In the genomic region with DNA sequence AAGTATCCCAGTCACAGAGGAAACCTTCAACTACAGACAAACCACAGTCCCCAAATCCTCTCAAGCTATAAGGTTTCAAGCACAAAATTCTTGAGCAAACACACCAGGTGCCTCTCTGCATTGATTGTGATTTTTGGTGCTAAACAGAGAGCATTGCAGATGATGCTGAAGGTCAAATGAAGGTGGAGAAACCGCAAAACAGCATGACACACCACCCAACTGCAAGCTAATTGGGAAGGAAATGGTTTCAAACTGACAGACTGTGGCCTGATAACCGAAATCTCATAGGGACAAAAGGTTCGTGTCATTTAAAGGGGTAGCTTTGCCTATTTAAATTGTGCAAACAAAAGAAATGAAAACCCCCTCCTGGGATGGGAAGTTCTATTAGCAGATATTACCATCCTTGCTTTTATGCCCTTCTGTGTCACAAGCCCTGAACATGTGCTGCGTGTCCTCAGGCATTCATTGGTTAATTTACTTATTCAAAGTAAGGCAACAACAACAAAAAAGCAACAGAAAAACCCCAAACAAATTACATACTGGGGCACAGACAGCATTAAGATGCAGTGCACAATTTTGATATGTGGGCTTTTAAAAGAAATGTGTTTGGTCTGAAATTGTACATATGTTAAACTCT, we compare ENCODE assay signal across 11 cellular contexts.
DNase-seq lines count a peak whose midpoint lies in the region; ATAC-seq and TF ChIP-seq lines count a peak whose summit lies in the region.
"Had no signal": no experiment of that assay in that cellular context is flagged by ENCODE, and none has a peak within 500 bp of the region (broad histone marks: within the 10 kb centered on the region; RNA-seq: fewer than 3 reads in every experiment).

No MANE protein-coding gene starts in this region.

- peak overlapping the region; percentile 26 for H3K27ac ChIP-seq in thymus (ENCODE audit: low read depth)

- H3K27ac Mint-ChIP-seq in activated CD8-positive, alpha-beta memory T cell treated with anti-CD3 and anti-CD28 coated beads, Interleukin-2, amount 10 ng/mL, durations not matched to agents 7 days and 5 days: peak overlapping the region; percentile 48
- H3K27ac Mint-ChIP-seq: B cell had no signal

- peak; percentile 85 for ATAC-seq in activated CD8-positive, alpha-beta memory T cell treated with anti-CD3 and anti-CD28 coated beads, Interleukin-2, amount 10 ng/mL, durations not matched to agents 7 days and 5 days
- ATAC-seq in HG02884 (IDR thresholded peaks at IDR 0.05; ENCODE audit: unreplicated experiment) (peak; percentile 95), left cardiac atrium (no peak), mucosa of descending colon (no peak)

- H3K9me3 ChIP-seq in thymus (ENCODE audit: control insufficient read depth) (no peaks in the 10 kb centered on the region), mucosa of descending colon (no peaks in the 10 kb centered on the region)

- CTCF ChIA-PET in activated CD8-positive, alpha-beta memory T cell treated with anti-CD3 and anti-CD28 coated beads, Interleukin-2, amount 10 ng/mL, durations not matched to agents 7 days and 5 days (lab: Charles Lee): no interaction called here

- peak; percentile 75 for DNase-seq in activated CD8-positive, alpha-beta memory T cell treated with anti-CD3 and anti-CD28 coated beads, Interleukin-2, amount 10 ng/mL, durations not matched to agents 7 days and 5 days
- DNase-seq in activated CD8-positive, alpha-beta memory T cell treated with anti-CD3 and anti-CD28 coated beads, Interleukin-2, amount 50 U/mL, for 48 hours: no peak
- peak; percentile 21 for DNase-seq in NCI-H2171 (lab: John Stamatoyannopoulos, UW)
- no peak for DNase-seq in left cardiac atrium
- DNase-seq in occipital lobe (lab: John Stamatoyannopoulos, UW): no peak
- DNase-seq in mucosa of descending colon: no peak
- DNase-seq: NCI-H1436 treated with DMSO at 0.1 percent for 48 hours, small intestine had no signal

- H3K4me3 ChIP-seq in thymus (ENCODE audit: low read length) (no peak overlapping the region), mucosa of descending colon (no peak overlapping the region)

- 4% methylated on average over 4 of the region's 4 CpGs for whole genome bisulfite sequencing in thymus

- peaks cover 25% of the 10 kb centered on the region for H3K4me1 Mint-ChIP-seq in activated CD8-positive, alpha-beta memory T cell treated with anti-CD3 and anti-CD28 coated beads, Interleukin-2, amount 10 ng/mL, durations not matched to agents 7 days and 5 days
- H3K4me1 Mint-ChIP-seq: B cell had no signal

- intact Hi-C loops in left cardiac atrium (cut with DNase I): no loop called here
- intact Hi-C loops in mucosa of descending colon (cut with DNase I, micrococcal nuclease): no loop called here

- H3K27me3 ChIP-seq in thymus (ENCODE audit: control insufficient read depth, insufficient read depth): no peaks in the 10 kb centered on the region

- H3K9me3 Mint-ChIP-seq in activated CD8-positive, alpha-beta memory T cell treated with anti-CD3 and anti-CD28 coated beads, Interleukin-2, amount 10 ng/mL, durations not matched to agents 7 days and 5 days (ENCODE audit: low read depth): peaks cover 3% of the 10 kb centered on the region

- H3K4me3 Mint-ChIP-seq in activated CD8-positive, alpha-beta memory T cell treated with anti-CD3 and anti-CD28 coated beads, Interleukin-2, amount 10 ng/mL, durations not matched to agents 7 days and 5 days: peak overlapping the region; percentile 3
- H3K4me3 Mint-ChIP-seq: B cell had no signal

- peaks cover 20% of the 10 kb centered on the region for H3K27me3 Mint-ChIP-seq in activated CD8-positive, alpha-beta memory T cell treated with anti-CD3 and anti-CD28 coated beads, Interleukin-2, amount 10 ng/mL, durations not matched to agents 7 days and 5 days

- no peak for TF ChIP-seq CTCF in mucosa of descending colon (IDR thresholded peaks at IDR 0.05)

- H3K4me1 ChIP-seq in thymus (ENCODE audit: control insufficient read depth, insufficient read depth, low read length) (peaks cover 11% of the 10 kb centered on the region), mucosa of descending colon (ENCODE audit: low read depth) (no peaks in the 10 kb centered on the region)

- no peaks in the 10 kb centered on the region for H3K36me3 ChIP-seq in thymus (ENCODE audit: control insufficient read depth, insufficient read depth)
- H3K36me3 ChIP-seq in mucosa of descending colon (ENCODE audit: low read depth): no peaks in the 10 kb centered on the region

- peaks cover 2% of the 10 kb centered on the region for H3K36me3 Mint-ChIP-seq in activated CD8-positive, alpha-beta memory T cell treated with anti-CD3 and anti-CD28 coated beads, Interleukin-2, amount 10 ng/mL, durations not matched to agents 7 days and 5 days

Comparison
In these comparisons a context has a peak if more than half of its experiments do, and no peak if none do; other contexts are left out.
1. DNase-seq: peak in activated CD8-positive, alpha-beta memory T cell treated with anti-CD3 and anti-CD28 coated beads, Interleukin-2, amount 10 ng/mL, durations not matched to agents 7 days and 5 days (single experiment) and NCI-H2171 (single experiment); none in activated CD8-positive, alpha-beta memory T cell treated with anti-CD3 and anti-CD28 coated beads, Interleukin-2, amount 50 U/mL, for 48 hours (single experiment), left cardiac atrium (single experiment), occipital lobe (single experiment) and mucosa of descending colon (0 of 3).
2. ATAC-seq: peak in activated CD8-positive, alpha-beta memory T cell treated with anti-CD3 and anti-CD28 coated beads, Interleukin-2, amount 10 ng/mL, durations not matched to agents 7 days and 5 days (single experiment) and HG02884 (single experiment); none in left cardiac atrium (0 of 2) and mucosa of descending colon (single experiment).